In the genomic region with DNA sequence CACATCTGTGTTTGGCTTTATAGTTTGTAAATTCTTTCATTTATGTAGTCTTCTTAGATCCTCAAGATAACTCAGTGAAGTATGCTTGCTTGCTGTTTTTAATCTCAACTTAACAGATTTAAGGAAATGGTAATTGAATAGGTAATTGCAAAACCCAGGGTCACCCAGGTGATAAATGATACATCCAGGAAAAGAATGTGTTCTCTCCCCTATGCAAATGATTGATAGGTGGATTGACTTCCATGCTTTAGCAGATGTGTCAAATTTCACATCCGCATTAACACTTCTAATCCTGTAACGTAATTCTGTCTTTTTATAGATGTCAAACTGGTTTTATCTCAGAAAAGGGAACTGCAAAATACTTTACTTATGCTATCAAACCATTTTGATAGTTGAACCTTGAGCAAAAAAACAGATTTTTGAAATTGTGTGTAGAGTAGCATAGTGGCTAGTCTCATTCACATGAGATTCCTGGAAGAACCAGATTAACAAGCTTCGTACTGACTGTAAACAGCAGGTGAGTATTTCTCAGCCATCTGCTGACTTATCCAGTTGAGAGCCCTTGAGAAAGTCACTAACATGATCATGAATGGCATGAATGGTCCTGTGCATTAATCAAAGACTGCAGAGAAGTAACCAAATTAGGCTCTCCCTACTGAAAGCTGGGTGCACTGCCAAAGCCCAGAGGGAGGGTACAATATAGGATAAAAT, we compare ENCODE assay signal across 13 cellular contexts.
DNase-seq lines count a peak whose midpoint lies in the region; ATAC-seq lines count a peak whose summit lies in the region.
"Had no signal": no experiment of that assay in that cellular context is flagged by ENCODE, and none has a peak within 500 bp of the region (broad histone marks: within the 10 kb centered on the region; RNA-seq: fewer than 3 reads in every experiment).

No MANE protein-coding gene starts in this region.

- no peak overlapping the region for H3K27ac Mint-ChIP-seq in stimulated activated effector memory CD8-positive, alpha-beta T cell treated with anti-CD3 and anti-CD28 coated beads, Interleukin-12 subunit alpha, Interleukin-12 subunit beta, amount 100 ng/mL, for 72 hours
- H3K27ac Mint-ChIP-seq: activated naive CD4-positive, alpha-beta T cell treated with anti-CD3 and anti-CD28 coated beads, Interleukin-2, amount 50 U/mL, for 72 hours; T-cell had no signal

- H3K36me3 Mint-ChIP-seq in stimulated activated effector memory CD8-positive, alpha-beta T cell treated with anti-CD3 and anti-CD28 coated beads, Interleukin-12 subunit alpha, Interleukin-12 subunit beta, amount 100 ng/mL, for 72 hours, result no peaks in the 10 kb centered on the region
- H3K36me3 Mint-ChIP-seq: activated naive CD4-positive, alpha-beta T cell treated with anti-CD3 and anti-CD28 coated beads, Interleukin-2, amount 50 U/mL, for 72 hours; T-cell had no signal

- H3K4me3 Mint-ChIP-seq in stimulated activated effector memory CD8-positive, alpha-beta T cell treated with anti-CD3 and anti-CD28 coated beads, Interleukin-12 subunit alpha, Interleukin-12 subunit beta, amount 100 ng/mL, for 72 hours, result no peak overlapping the region
- H3K4me3 Mint-ChIP-seq: T-cell had no signal

- peak; percentile 98 for DNase-seq in DMS53 (lab: John Stamatoyannopoulos, UW)
- DNase-seq in NCI-H1105 treated with DMSO at 0.1 percent for 48 hours (lab: John Stamatoyannopoulos, UW), result peak; percentile 91
- DNase-seq in NCI-H748 (lab: John Stamatoyannopoulos, UW; ENCODE audit: unreplicated experiment), result peak; percentile 96
- DNase-seq in left kidney (ENCODE audit: low read depth, low spot score), result peak; percentile 24
- DNase-seq in NCI-H1048 (lab: John Stamatoyannopoulos, UW), result no peak
- no peak for DNase-seq in EL
- DNase-seq in stimulated activated effector memory CD8-positive, alpha-beta T cell treated with anti-CD3 and anti-CD28 coated beads, Interleukin-12 subunit alpha, Interleukin-12 subunit beta, amount 100 ng/mL, for 72 hours (ENCODE audit: low spot score in 2 of 2), result no peak
- no peak for DNase-seq in stimulated activated CD4-positive, alpha-beta T cell treated with anti-CD3 and anti-CD28 coated beads, Interleukin-4, amount 100 ng/mL, for 4 hours
- DNase-seq: activated T-cell treated with anti-CD3 and anti-CD28 coated beads for 4 hours, NCI-H146, Peyer's patch, T-cell had no signal

- H3K4me1 Mint-ChIP-seq in stimulated activated effector memory CD8-positive, alpha-beta T cell treated with anti-CD3 and anti-CD28 coated beads, Interleukin-12 subunit alpha, Interleukin-12 subunit beta, amount 100 ng/mL, for 72 hours, result no peaks in the 10 kb centered on the region
- H3K4me1 Mint-ChIP-seq: T-cell had no signal

- ATAC-seq in stimulated activated effector memory CD8-positive, alpha-beta T cell treated with anti-CD3 and anti-CD28 coated beads, Interleukin-12 subunit alpha, Interleukin-12 subunit beta, amount 100 ng/mL, for 72 hours, result no peak
- ATAC-seq: activated naive CD4-positive, alpha-beta T cell treated with anti-CD3 and anti-CD28 coated beads, Interleukin-2, amount 50 U/mL, for 72 hours; T-cell had no signal

- no peaks in the 10 kb centered on the region for H3K9me3 Mint-ChIP-seq in stimulated activated effector memory CD8-positive, alpha-beta T cell treated with anti-CD3 and anti-CD28 coated beads, Interleukin-12 subunit alpha, Interleukin-12 subunit beta, amount 100 ng/mL, for 72 hours
- H3K9me3 Mint-ChIP-seq: activated naive CD4-positive, alpha-beta T cell treated with anti-CD3 and anti-CD28 coated beads, Interleukin-2, amount 50 U/mL, for 72 hours; T-cell had no signal

Comparison
In these comparisons a context has a peak if more than half of its experiments do, and no peak if none do; other contexts are left out.
1. DNase-seq: peak in DMS53 (single experiment), NCI-H1105 treated with DMSO at 0.1 percent for 48 hours (single experiment), NCI-H748 (single experiment) and left kidney (single experiment); none in NCI-H1048 (single experiment), EL (single experiment), stimulated activated effector memory CD8-positive, alpha-beta T cell treated with anti-CD3 and anti-CD28 coated beads, Interleukin-12 subunit alpha, Interleukin-12 subunit beta, amount 100 ng/mL, for 72 hours (0 of 2) and stimulated activated CD4-positive, alpha-beta T cell treated with anti-CD3 and anti-CD28 coated beads, Interleukin-4, amount 100 ng/mL, for 4 hours (0 of 2).